In genomic region chr2:208361077-208361441, GRCh38 we compare ENCODE assay signal across 22 cellular contexts. TPM values are rescaled to one million over a fixed set of nuclear protein-coding genes. Genes with fewer than 3 reads are reported as not detected.
"Had no signal": no experiment of that assay in that cellular context is flagged by ENCODE, and none has a peak within 500 bp of the region (broad histone marks: within the 10 kb centered on the region; RNA-seq: fewer than 3 reads in every experiment).

No MANE protein-coding gene starts in this region.

- H3K36me3 ChIP-seq: adrenal gland had no signal

- H3K27me3 ChIP-seq: adrenal gland, SJCRH30 had no signal

- ATAC-seq: activated CD4-positive, CD25-positive, alpha-beta regulatory T cell treated with anti-CD3 and anti-CD28 coated beads, Interleukin-2, amount 50 U/mL, for 24 hours; activated CD8-positive, alpha-beta T cell treated with anti-CD3 and anti-CD28 coated beads for 36 hours; activated T-cell treated with anti-CD3 and anti-CD28 coated beads, Interleukin-2, amount 50 U/mL, for 72 hours; Panc1 had no signal

- H3K4me2 ChIP-seq: KMS-11 had no signal

- DNase-seq: activated CD4-positive, alpha-beta T cell treated with anti-CD3 and anti-CD28 coated beads for 4 hours; activated CD8-positive, alpha-beta memory T cell treated with anti-CD3 and anti-CD28 coated beads, Interleukin-2, amount 50 U/mL, for 4 hours; activated CD8-positive, alpha-beta T cell treated with anti-CD3 and anti-CD28 coated beads for 36 hours; activated naive CD8-positive, alpha-beta T cell treated with anti-CD3 and anti-CD28 coated beads, Interleukin-2, amount 10 ng/mL, durations not matched to agents 7 days and 5 days; activated T-cell treated with anti-CD3 and anti-CD28 coated beads, Interleukin-2, amount 50 U/mL, for 72 hours; adrenal gland; NCI-H1092; NCI-H1417; NCI-H2029 treated with DMSO at 0.1 percent for 48 hours; NCI-H345; NK-92 treated with Interleukin-12 subunit alpha and Interleukin-12 subunit beta, amount 100 ng/mL, for 24 hours; OCI-M1; Right ventricle myocardium superior; SJCRH30; T-helper 1 cell had no signal

- H3K27ac ChIP-seq: adrenal gland, KMS-11, RWPE1, SJCRH30 had no signal

- H3K4me3 ChIP-seq: adrenal gland, SJCRH30 had no signal

- H3K9ac ChIP-seq: KMS-11, SK-N-SH had no signal

RNA-seq across cellular contexts. Expression of gene PTH2R, which starts 45.5 kb away (rescaled TPM):
- total RNA-seq: activated CD8-positive, alpha-beta T cell treated with anti-CD3 and anti-CD28 coated beads for 36 hours; cardiac septum; MCF 10A; Right ventricle myocardium superior had no signal
